Comparison of ENCODE assay signal across 1 cellular context in genomic region chr10:75542902-75543301, GRCh38.
TF ChIP-seq lines count a peak whose summit lies in the region.

No MANE protein-coding gene starts in this region.

TF ChIP-seq in SK-N-SH, 30 proteins besides CTCF, POLR2A, EP300 and RAD21 (continued from another document):
- TF ChIP-seq REST (IDR thresholded peaks at IDR 0.05; ENCODE audit: low read depth, low read length) (no peak), ELF1 (IDR thresholded peaks at IDR 0.05) (no peak)
